Comparison of ENCODE assay signal across 11 cellular contexts in genomic region chr12:27462151-27462694, GRCh38. TPM values are rescaled to one million over a fixed set of nuclear protein-coding genes. Genes with fewer than 3 reads are reported as not detected.
DNase-seq lines count a peak whose midpoint lies in the region; TF ChIP-seq lines count a peak whose summit lies in the region.
"Had no signal": no experiment of that assay in that cellular context is flagged by ENCODE, and none has a peak within 500 bp of the region (broad histone marks: within the 10 kb centered on the region; RNA-seq: fewer than 3 reads in every experiment).

No MANE protein-coding gene starts in this region.

- H3K27me3 ChIP-seq in adrenal gland, result no peaks in the 10 kb centered on the region
- H3K27me3 ChIP-seq: ascending aorta had no signal

- 3 to 10% (median 6%) methylated on average over 9 of the region's 9 CpGs for WGBS in adrenal gland, 4 donors

- DNase-seq in AG09309 (ENCODE audit: low read depth), result peak; percentile 44
- DNase-seq in HT1080 (ENCODE audit: low read depth), result peak; percentile 85
- peak in 2 of 7 donors; percentile 27 to 44 for DNase-seq in adrenal gland
- DNase-seq in kidney glomerular epithelial cell (lab: John Stamatoyannopoulos, UW), result peak; percentile 18
- no peak for DNase-seq in NCI-H510A (lab: John Stamatoyannopoulos, UW)
- no peak for DNase-seq in effector CD8-positive, alpha-beta T cell (lab: John Stamatoyannopoulos, UW)
- DNase-seq in NCI-H1694 treated with DMSO at 0.1 percent for 48 hours (lab: John Stamatoyannopoulos, UW), result no peak
- DNase-seq in germinal center (ENCODE audit: low spot score), result no peak
- DNase-seq: DMS153, nucleus accumbens had no signal

- TF ChIP-seq CTCF in AG09309 (IDR thresholded peaks at IDR 0.05; ENCODE audit: control insufficient read depth, insufficient read depth, low read depth, low read length, missing control alignments), result no peak
- TF ChIP-seq CTCF in adrenal gland (IDR thresholded peaks at IDR 0.05), result no peak

- intact Hi-C loops in adrenal gland (cut with DNase I), result no loop called here

- H3K27ac ChIP-seq in adrenal gland, result peak overlapping the region in 3 of 5 donors; percentile 12 to 71 (median 49)
- H3K27ac ChIP-seq: ascending aorta had no signal

- H3K4me3 ChIP-seq in AG09309 (ENCODE audit: control insufficient read depth, low read depth, low read length) (no peak overlapping the region), adrenal gland (no peak overlapping the region)
- H3K4me3 ChIP-seq: ascending aorta had no signal

- H3K9me3 ChIP-seq in adrenal gland (replicated peaks in 1 of 3), result no peaks in the 10 kb centered on the region
- H3K9me3 ChIP-seq: ascending aorta had no signal

- H3K4me1 ChIP-seq in adrenal gland (replicated peaks in 1 of 2), result peaks cover 11 to 19% of the 10 kb centered on the region in 2 donors
- H3K4me1 ChIP-seq: ascending aorta had no signal

- no peak for TF ChIP-seq POLR2A in adrenal gland (IDR thresholded peaks at IDR 0.05)

- no peaks in the 10 kb centered on the region for H3K36me3 ChIP-seq in adrenal gland (replicated peaks in 1 of 2)
- H3K36me3 ChIP-seq: ascending aorta had no signal

RNA-seq across cellular contexts. Expression of gene SMCO2, which starts 15.7 kb away (rescaled TPM):
- 0.35 and 0.37 TPM in 2 replicates for total RNA-seq in HT1080 (2014; rRNA removed; shearing (Covaris generic))
- 0.45 TPM in 1 of 2 replicates, not detected in the other for polyA plus RNA-seq in HT1080 (2015; cell fraction: cytosol; rRNA removed)
- 2.9 and 3.3 TPM in 2 replicates for polyA plus RNA-seq in HT1080 (2015; cell fraction: nucleus; rRNA removed)
- total RNA-seq in adrenal gland, result under 1 TPM in 2 of 8 donors, not detected in 6; 0.42 to 0.54 TPM
- under 1 TPM in 2 of 3 donors, not detected in 1; 0.57 to 0.88 TPM for polyA plus RNA-seq in adrenal gland
- total RNA-seq: ascending aorta had no signal

Comparison
In these comparisons a context has a peak if more than half of its experiments do, and no peak if none do; other contexts are left out.
1. DNase-seq: peak in AG09309 (single experiment), HT1080 (single experiment) and kidney glomerular epithelial cell (single experiment); none in NCI-H510A (single experiment), effector CD8-positive, alpha-beta T cell (single experiment), NCI-H1694 treated with DMSO at 0.1 percent for 48 hours (single experiment) and germinal center (single experiment).